ENCODE assay signal across 11 cellular contexts in the genomic region with DNA sequence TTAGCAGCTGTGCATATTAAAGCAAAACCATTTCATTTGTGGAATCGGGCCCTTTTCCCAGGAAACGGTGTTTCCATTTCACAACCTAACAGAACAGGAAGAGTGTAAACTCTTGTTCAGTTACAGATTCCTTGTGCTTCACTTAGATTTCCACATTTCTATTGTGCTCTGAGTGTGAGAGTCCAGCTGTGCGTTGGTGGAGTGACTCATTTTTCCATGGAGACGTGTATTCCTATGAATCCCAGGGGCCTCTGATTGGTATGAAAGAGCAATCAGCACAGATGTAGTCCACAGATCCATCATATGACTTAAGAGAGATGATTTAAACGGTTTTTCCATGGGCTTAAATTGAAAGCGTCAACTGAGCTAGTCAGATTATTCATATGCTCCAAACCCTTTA. TPM values are rescaled to one million over a fixed set of nuclear protein-coding genes. Genes with fewer than 3 reads are reported as not detected.
DNase-seq lines count a peak whose midpoint lies in the region; ATAC-seq and TF ChIP-seq lines count a peak whose summit lies in the region.
"Had no signal": no experiment of that assay in that cellular context is flagged by ENCODE, and none has a peak within 500 bp of the region (broad histone marks: within the 10 kb centered on the region; RNA-seq: fewer than 3 reads in every experiment).

No MANE protein-coding gene starts in this region.

- H4K20me1 ChIP-seq in fibroblast of lung (ENCODE audit: control insufficient read depth, extremely low read depth, insufficient read depth, low read length): no peaks in the 10 kb centered on the region

- H3K4me3 Mint-ChIP-seq in osteocyte (ENCODE audit: unreplicated experiment): peak overlapping the region; percentile 5
- H3K4me3 Mint-ChIP-seq: stimulated activated effector memory CD8-positive, alpha-beta T cell treated with anti-CD3 and anti-CD28 coated beads, Interleukin-12 subunit alpha, Interleukin-12 subunit beta, amount 100 ng/mL, for 72 hours had no signal

- no peak overlapping the region for H2AFZ ChIP-seq in fibroblast of lung (ENCODE audit: low read length)

- H3K27me3 Mint-ChIP-seq in osteocyte (ENCODE audit: unreplicated experiment): no peaks in the 10 kb centered on the region

- no peaks in the 10 kb centered on the region for H3K9me3 Mint-ChIP-seq in osteocyte (ENCODE audit: unreplicated experiment)
- H3K9me3 Mint-ChIP-seq: stimulated activated effector memory CD8-positive, alpha-beta T cell treated with anti-CD3 and anti-CD28 coated beads, Interleukin-12 subunit alpha, Interleukin-12 subunit beta, amount 100 ng/mL, for 72 hours had no signal

- DNase-seq in AG08396 (ENCODE audit: low spot score) (peak; percentile 79), RKO (ENCODE audit: low spot score) (peak; percentile 83), fibroblast of lung (ENCODE audit: low read depth in 2 of 2) (peak; percentile 98 to 99), osteocyte (ENCODE audit: extremely low spot score, unreplicated experiment) (no peak), GM19238 (ENCODE audit: insufficient read length, low spot score) (no peak), NOMO-1 treated with dmso at 0.1 percent for 144 hours (lab: John Stamatoyannopoulos, UW; ENCODE audit: unreplicated experiment) (no peak)
- DNase-seq: NCI-H187 had no signal

- H3K4me1 ChIP-seq in fibroblast of lung (ENCODE audit: control insufficient read depth, extremely low read depth, insufficient read depth, low read length): peaks cover 4% of the 10 kb centered on the region

- peak overlapping the region; percentile 61 for H3K4me2 ChIP-seq in fibroblast of lung (ENCODE audit: extremely low read depth, insufficient read depth, low read length)

- H3K27ac Mint-ChIP-seq in osteocyte (ENCODE audit: unreplicated experiment): peak overlapping the region; percentile 85
- H3K27ac Mint-ChIP-seq: stimulated activated effector memory CD8-positive, alpha-beta T cell treated with anti-CD3 and anti-CD28 coated beads, Interleukin-12 subunit alpha, Interleukin-12 subunit beta, amount 100 ng/mL, for 72 hours had no signal

- no peak overlapping the region for H3K9ac ChIP-seq in fibroblast of lung (ENCODE audit: insufficient read depth, low read length)

- H3K4me1 Mint-ChIP-seq in osteocyte (ENCODE audit: unreplicated experiment): peaks cover 23% of the 10 kb centered on the region

- no peak for ATAC-seq in GM18909 (IDR thresholded peaks at IDR 0.05; ENCODE audit: poor library complexity, unreplicated experiment)
- no peak for ATAC-seq in HG02610 (IDR thresholded peaks at IDR 0.05; ENCODE audit: unreplicated experiment)
- ATAC-seq: stimulated activated effector memory CD8-positive, alpha-beta T cell treated with anti-CD3 and anti-CD28 coated beads, Interleukin-12 subunit alpha, Interleukin-12 subunit beta, amount 100 ng/mL, for 72 hours had no signal

- no peaks in the 10 kb centered on the region for H3K9me3 ChIP-seq in fibroblast of lung (ENCODE audit: control insufficient read depth, insufficient read depth, low read depth, low read length)

- H3K36me3 ChIP-seq in fibroblast of lung (ENCODE audit: control insufficient read depth, insufficient read depth, low read length): no peaks in the 10 kb centered on the region
- H3K36me3 ChIP-seq: cardiac muscle cell had no signal

- H3K79me2 ChIP-seq in fibroblast of lung (ENCODE audit: control insufficient read depth, insufficient read depth, low read length): no peaks in the 10 kb centered on the region

- H3K27ac ChIP-seq in fibroblast of lung (ENCODE audit: insufficient read depth, low read length): peak overlapping the region; percentile 84
- H3K27ac ChIP-seq: cardiac muscle cell had no signal

- no peaks in the 10 kb centered on the region for H3K27me3 ChIP-seq in fibroblast of lung (ENCODE audit: control insufficient read depth, insufficient read depth, low read length)
- H3K27me3 ChIP-seq: cardiac muscle cell had no signal

- H3K4me3 ChIP-seq in fibroblast of lung (replicated peaks in 1 of 4; ENCODE audit: control extremely low read depth in 1 of 4, insufficient read depth in 1 of 4, low read depth in 3 of 4, low read length in 4 of 4): no peak overlapping the region
- H3K4me3 ChIP-seq: cardiac muscle cell had no signal

- H3K36me3 Mint-ChIP-seq in osteocyte (ENCODE audit: unreplicated experiment): no peaks in the 10 kb centered on the region
- H3K36me3 Mint-ChIP-seq: stimulated activated effector memory CD8-positive, alpha-beta T cell treated with anti-CD3 and anti-CD28 coated beads, Interleukin-12 subunit alpha, Interleukin-12 subunit beta, amount 100 ng/mL, for 72 hours had no signal

- no peak for TF ChIP-seq CTCF in fibroblast of lung (conservative IDR thresholded peaks at IDR 0.05 in 1 of 2, IDR thresholded peaks at IDR 0.05 in 1 of 2; ENCODE audit: low read depth in 1 of 2, low read length in 2 of 2)
- TF ChIP-seq CTCF in osteocyte (IDR thresholded peaks at IDR 0.05): no peak

RNA-seq across cellular contexts. Expression of gene CAVIN1, which starts 13.3 kb away (rescaled TPM):
- total RNA-seq in fibroblast of lung: 331 and 372 TPM in 2 replicates
- 432 and 490 TPM in 2 replicates for polyA plus RNA-seq in fibroblast of lung
- polyA plus RNA-seq in fibroblast of lung (2012): 709 and 835 TPM in 2 replicates
- polyA minus RNA-seq in fibroblast of lung (ENCODE audit: low replicate concordance): 388 and 507 TPM in 2 replicates
- 487 and 510 TPM in 2 replicates for total RNA-seq in osteocyte

RNA-seq across cellular contexts. Expression of gene ATP6V0A1, which starts 22.3 kb away (rescaled TPM):
- 35.7 and 65.7 TPM in 2 replicates for total RNA-seq in fibroblast of lung
- 26.7 and 42.7 TPM in 2 replicates for polyA plus RNA-seq in fibroblast of lung
- polyA plus RNA-seq in fibroblast of lung (2012): 23.8 and 28.2 TPM in 2 replicates
- 273 and 274 TPM in 2 replicates for polyA minus RNA-seq in fibroblast of lung (ENCODE audit: low replicate concordance)
- total RNA-seq in osteocyte: 63.2 and 67.1 TPM in 2 replicates

RNA-seq across cellular contexts. Expression of gene STAT3, which starts 48.2 kb away (rescaled TPM):
- total RNA-seq in fibroblast of lung (101 and 118 TPM in 2 replicates), osteocyte (280 and 281 TPM in 2 replicates)
- 60.6 and 75.0 TPM in 2 replicates for polyA plus RNA-seq in fibroblast of lung
- polyA plus RNA-seq in fibroblast of lung (2012): 60.3 and 76.1 TPM in 2 replicates
- polyA minus RNA-seq in fibroblast of lung (ENCODE audit: low replicate concordance): 110 and 157 TPM in 2 replicates

Comparison
In these comparisons a context has a peak if more than half of its experiments do, and no peak if none do; other contexts are left out.
1. DNase-seq: peak in AG08396 (single experiment), RKO (single experiment) and fibroblast of lung (2 of 2); none in osteocyte (single experiment), GM19238 (single experiment) and NOMO-1 treated with dmso at 0.1 percent for 144 hours (single experiment).